Comparison of ENCODE assay signal across 8 cellular contexts in genomic region chr5:179698935-179699639, GRCh38. TPM values are rescaled to one million over a fixed set of nuclear protein-coding genes. Genes with fewer than 3 reads are reported as not detected.
A peak's percentile ranks its signal among the peaks of the same experiment; 100 is the strongest.
DNase-seq lines count a peak whose midpoint lies in the region; ATAC-seq and TF ChIP-seq lines count a peak whose summit lies in the region.

CANX (plus strand) TSS chr5:179698967; CDS start chr5:179705682, 6,715 bp downstream.

- H3K27ac Mint-ChIP-seq in memory B cell (peak within 1 kb of the TSS; percentile 98), type B pancreatic cell (peak within 1 kb of the TSS; percentile 97)

- H3K27me3 Mint-ChIP-seq in memory B cell (no peaks in the 10 kb centered on the region), type B pancreatic cell (no peaks in the 10 kb centered on the region)

- peak; percentile 7 for ATAC-seq in GM19025 (IDR thresholded peaks at IDR 0.05; ENCODE audit: low read depth, unreplicated experiment)
- peak; percentile 2 for ATAC-seq in memory B cell (ENCODE audit: low read depth)
- no peak for ATAC-seq in HG02884 (IDR thresholded peaks at IDR 0.05; ENCODE audit: unreplicated experiment)

- TF ChIP-seq CTCF in type B pancreatic cell (conservative IDR thresholded peaks at IDR 0.05): no peak

- H3K36me3 Mint-ChIP-seq in memory B cell: peaks cover 12% of the 10 kb centered on the region
- H3K36me3 Mint-ChIP-seq in type B pancreatic cell: peaks cover 21% of the 10 kb centered on the region

- peaks cover 33% of the 10 kb centered on the region for H3K4me1 Mint-ChIP-seq in memory B cell
- H3K4me1 Mint-ChIP-seq in type B pancreatic cell (ENCODE audit: unreplicated experiment): peaks cover 30% of the 10 kb centered on the region

- DNase-seq in A172 (ENCODE audit: low spot score): peak; percentile 45
- DNase-seq in NCI-H460 (ENCODE audit: extremely low read depth, low read depth): no peak
- DNase-seq in dermis blood vessel endothelial cell: no peak
- DNase-seq in memory B cell (ENCODE audit: low spot score in 2 of 2): peak in 1 of 2 donors; percentile 14
- no peak for DNase-seq in type B pancreatic cell (ENCODE audit: extremely low spot score, unreplicated experiment)
- DNase-seq in NCI-H2107 treated with DMSO at 0.1 percent for 48 hours (lab: John Stamatoyannopoulos, UW; ENCODE audit: unreplicated experiment): no peak

- H3K4me3 Mint-ChIP-seq in memory B cell (peak within 1 kb of the TSS; percentile 96), type B pancreatic cell (peak within 1 kb of the TSS; percentile 99)

- H3K9me3 Mint-ChIP-seq in memory B cell: no peaks in the 10 kb centered on the region
- no peaks in the 10 kb centered on the region for H3K9me3 Mint-ChIP-seq in type B pancreatic cell

RNA-seq across cellular contexts. Expression of gene CANX, which starts in this region (rescaled TPM):
- 1,115 and 1,359 TPM in 2 replicates for total RNA-seq in A172 (2014; rRNA removed; shearing (Covaris generic))
- total RNA-seq in NCI-H460 (2014; rRNA removed; shearing (Covaris generic)): 1,531 and 1,574 TPM in 2 replicates
- polyA plus RNA-seq in NCI-H460 (2014; cell fraction: nucleus; rRNA removed): 447 and 627 TPM in 2 replicates
- total RNA-seq in dermis blood vessel endothelial cell (796 and 1,147 TPM in 2 replicates), type B pancreatic cell (ENCODE audit: low replicate concordance) (597 and 598 TPM in 2 replicates)
